Comparison of ENCODE assay signal across 14 cellular contexts in genomic region chr13:35761440-35762252, GRCh38.
A peak's percentile ranks its signal among the peaks of the same experiment; 100 is the strongest.
DNase-seq lines count a peak whose midpoint lies in the region; ATAC-seq, FAIRE-seq and TF ChIP-seq lines count a peak whose summit lies in the region.
"Had no signal": no experiment of that assay in that cellular context is flagged by ENCODE, and none has a peak within 500 bp of the region (broad histone marks: within the 10 kb centered on the region; RNA-seq: fewer than 3 reads in every experiment).

No MANE protein-coding gene starts in this region.

- no peaks in the 10 kb centered on the region for H3K27me3 ChIP-seq in SJCRH30
- H3K27me3 ChIP-seq: BLaER1 treated with 17β-estradiol and CSF1 and Interleukin-3, amounts not matched to agents 10 nM and 100 nM had no signal

- TF ChIP-seq POLR2A in GM12891 (IDR thresholded peaks at IDR 0.05; ENCODE audit: low read depth, low read length) = no peak

- no peaks in the 10 kb centered on the region for H3K36me3 ChIP-seq in SJCRH30
- H3K36me3 ChIP-seq: BLaER1 treated with 17β-estradiol and CSF1 and Interleukin-3, amounts not matched to agents 10 nM and 100 nM had no signal

- no peaks in the 10 kb centered on the region for H3K9me3 Mint-ChIP-seq in activated naive CD4-positive, alpha-beta T cell treated with anti-CD3 and anti-CD28 coated beads for 36 hours
- H3K9me3 Mint-ChIP-seq: GM23338, H9 had no signal

- DNase-seq in GM12891 (ENCODE audit: insufficient read length, low spot score) = no peak
- DNase-seq in SJCRH30 = no peak
- DNase-seq in urothelium cell line (ENCODE audit: low spot score) = no peak
- DNase-seq in activated gamma-delta T cell (lab: John Stamatoyannopoulos, UW) = no peak
- DNase-seq in activated naive CD4-positive, alpha-beta T cell treated with anti-CD3 and anti-CD28 coated beads for 36 hours = no peak
- DNase-seq in activated naive CD4-positive, alpha-beta T cell (lab: John Stamatoyannopoulos, UW) = no peak
- DNase-seq: ACHN; CD4-positive, CD25-positive, alpha-beta regulatory T cell; DMS 273 treated with DMSO at 0.1 percent for 48 hours; H9 had no signal

- H3K27ac Mint-ChIP-seq in activated naive CD4-positive, alpha-beta T cell treated with anti-CD3 and anti-CD28 coated beads for 36 hours = no peak overlapping the region
- H3K27ac Mint-ChIP-seq: CD4-positive, CD25-positive, alpha-beta regulatory T cell; GM23338; H9 had no signal

- H3K4me3 ChIP-seq in SJCRH30 = no peak overlapping the region
- H3K4me3 ChIP-seq: BLaER1 treated with 17β-estradiol and CSF1 and Interleukin-3, amounts not matched to agents 10 nM and 100 nM; GM23338 had no signal

- no peaks in the 10 kb centered on the region for H3K9me3 ChIP-seq in SJCRH30 (replicated peaks)

- peaks cover 47% of the 10 kb centered on the region for H3K4me1 ChIP-seq in SJCRH30
- H3K4me1 ChIP-seq: BLaER1 treated with 17β-estradiol and CSF1 and Interleukin-3, amounts not matched to agents 10 nM and 100 nM had no signal

- H3K27ac ChIP-seq in SJCRH30 = peak overlapping the region; percentile 51; the same call in 1 of the 2 replicates
- H3K27ac ChIP-seq: BLaER1 treated with 17β-estradiol and CSF1 and Interleukin-3, amounts not matched to agents 10 nM and 100 nM had no signal

- H3K4me3 Mint-ChIP-seq in activated naive CD4-positive, alpha-beta T cell treated with anti-CD3 and anti-CD28 coated beads for 36 hours = no peak overlapping the region
- H3K4me3 Mint-ChIP-seq: CD4-positive, CD25-positive, alpha-beta regulatory T cell; GM23338; H9 had no signal

- intact Hi-C loops in activated naive CD4-positive, alpha-beta T cell treated with anti-CD3 and anti-CD28 coated beads for 36 hours (cut with micrococcal nuclease) = no loop called here

- no peaks in the 10 kb centered on the region for H3K4me1 Mint-ChIP-seq in activated naive CD4-positive, alpha-beta T cell treated with anti-CD3 and anti-CD28 coated beads for 36 hours (ENCODE audit: low read depth)
- H3K4me1 Mint-ChIP-seq: CD4-positive, CD25-positive, alpha-beta regulatory T cell; GM23338 had no signal

- peaks cover 1% of the 10 kb centered on the region for H3K27me3 Mint-ChIP-seq in activated naive CD4-positive, alpha-beta T cell treated with anti-CD3 and anti-CD28 coated beads for 36 hours (ENCODE audit: low read depth)
- H3K27me3 Mint-ChIP-seq: CD4-positive, CD25-positive, alpha-beta regulatory T cell had no signal

- FAIRE-seq in GM12891 (lab: Jason Lieb, UNC) = peak; percentile 81
- peak; percentile 92 for FAIRE-seq in urothelium cell line (lab: Jason Lieb, UNC)
- FAIRE-seq: GM12892 had no signal

- CTCF ChIA-PET in activated naive CD4-positive, alpha-beta T cell treated with anti-CD3 and anti-CD28 coated beads for 36 hours (lab: Charles Lee) = no interaction called here

- H3K36me3 Mint-ChIP-seq in activated naive CD4-positive, alpha-beta T cell treated with anti-CD3 and anti-CD28 coated beads for 36 hours (ENCODE audit: low read depth) = no peaks in the 10 kb centered on the region
- H3K36me3 Mint-ChIP-seq: CD4-positive, CD25-positive, alpha-beta regulatory T cell had no signal

- peak; percentile 18 for ATAC-seq in esophagus mucosa
- ATAC-seq: GM23338 had no signal

TF ChIP-seq in GM12891, 5 proteins besides CTCF, POLR2A, EP300 and RAD21:
- TF ChIP-seq POU2F2 (IDR thresholded peaks at IDR 0.05; ENCODE audit: low read depth, low read length) (no peak), POLR2AphosphoS5 (IDR thresholded peaks at IDR 0.05; ENCODE audit: low read depth, low read length) (no peak), SPI1 (IDR thresholded peaks at IDR 0.05; ENCODE audit: low read depth, low read length) (no peak), PAX5 (IDR thresholded peaks at IDR 0.05; ENCODE audit: insufficient read depth, low read length, severe bottlenecking) (no peak), TAF1 (IDR thresholded peaks at IDR 0.05; ENCODE audit: low read depth, low read length) (no peak)
TF ChIP-seq in GM12891: peak in this region for 0.
